ENCODE assay signal across 15 cellular contexts in genomic region chr6:148779142-148779562, GRCh38. TPM values are rescaled to one million over a fixed set of nuclear protein-coding genes. Genes with fewer than 3 reads are reported as not detected.
DNase-seq lines count a peak whose midpoint lies in the region; ATAC-seq and TF ChIP-seq lines count a peak whose summit lies in the region.
"Had no signal": no experiment of that assay in that cellular context is flagged by ENCODE, and none has a peak within 500 bp of the region (broad histone marks: within the 10 kb centered on the region; RNA-seq: fewer than 3 reads in every experiment).

No MANE protein-coding gene starts in this region.

- peak overlapping the region in 1 of 12 donors; percentile 40 for H3K27ac ChIP-seq in heart left ventricle
- H3K27ac ChIP-seq in liver (ENCODE audit: low read depth in 1 of 2, low read length in 2 of 2): no peak overlapping the region
- H3K27ac ChIP-seq: neutrophil had no signal

- H3K4me1 ChIP-seq in heart left ventricle (peaks cover 0 to 24% (median 1%) of the 10 kb centered on the region in 12 donors), liver (ENCODE audit: control insufficient read depth in 4 of 4, insufficient read depth in 4 of 4, low read length in 3 of 4) (no peaks in the 10 kb centered on the region)

- H3K9me3 ChIP-seq in heart left ventricle (no peaks in the 10 kb centered on the region), liver (ENCODE audit: control insufficient read depth in 4 of 4, low read length in 3 of 4) (no peaks in the 10 kb centered on the region)
- H3K9me3 ChIP-seq: neutrophil had no signal

- no peak overlapping the region for H3K9ac ChIP-seq in liver (ENCODE audit: low read depth in 1 of 2, low read length in 2 of 2)

- H3K36me3 ChIP-seq in heart left ventricle (no peaks in the 10 kb centered on the region), liver (ENCODE audit: control insufficient read depth in 4 of 4, insufficient read depth in 3 of 4, low read depth in 1 of 4, low read length in 3 of 4) (no peaks in the 10 kb centered on the region)
- H3K36me3 ChIP-seq: neutrophil had no signal

- no peak for TF ChIP-seq RAD21 in liver (IDR thresholded peaks at IDR 0.05)

- ATAC-seq in heart left ventricle (peak in 3 of 4 donors; percentile 38 to 79 (median 50)), HG03432 (IDR thresholded peaks at IDR 0.05; ENCODE audit: unreplicated experiment) (no peak), GM21717 (IDR thresholded peaks at IDR 0.05; ENCODE audit: unreplicated experiment) (no peak)
- ATAC-seq: activated T-cell treated with anti-CD3 and anti-CD28 coated beads, Interleukin-2, amount 50 U/mL, for 72 hours; stimulated activated naive B cell treated with anti-CD40 and anti-IgM and Interleukin-4, amounts not matched to agents 10 μg/mL and 1 μg/mL and 100 μg/mL, for 72 hours had no signal

- 67 to 77% (median 69%) methylated on average over 6 of the region's 6 CpGs for WGBS in heart left ventricle, 4 donors
- 79% methylated on average over 6 of the region's 6 CpGs for WGBS in liver

- H3K27me3 ChIP-seq in heart left ventricle (no peaks in the 10 kb centered on the region), liver (ENCODE audit: control insufficient read depth in 4 of 4, insufficient read depth in 4 of 4, low read length in 3 of 4) (no peaks in the 10 kb centered on the region)
- H3K27me3 ChIP-seq: neutrophil had no signal

- TF ChIP-seq CTCF in heart left ventricle (IDR thresholded peaks at IDR 0.05) (no peak), cardiac fibroblast (IDR thresholded peaks at IDR 0.05; ENCODE audit: low read depth, low read length) (no peak), liver (IDR thresholded peaks at IDR 0.05; ENCODE audit: low read depth, low read length, missing input control) (no peak)

- peak in 1 of 5 donors; percentile 29 for DNase-seq in heart left ventricle
- DNase-seq in cardiac septum (ENCODE audit: low spot score): no peak
- peak; percentile 66 to 83 for DNase-seq in cardiac fibroblast (ENCODE audit: low read depth in 2 of 2)
- DNase-seq in midbrain (lab: John Stamatoyannopoulos, UW): no peak
- DNase-seq in GDM1 (lab: John Stamatoyannopoulos, UW): no peak
- DNase-seq: activated CD4-positive, alpha-beta T cell treated with anti-CD3 and anti-CD28 coated beads, Interleukin-2, amount 50 U/mL, for 48 hours; activated T-cell treated with anti-CD3 and anti-CD28 coated beads, Interleukin-2, amount 50 U/mL, for 72 hours; Calu3; central memory CD4-positive, alpha-beta T cell; NCI-H1105 treated with DMSO at 0.1 percent for 48 hours; stimulated activated naive B cell treated with anti-CD40 and anti-IgM and Interleukin-4, amounts not matched to agents 10 μg/mL and 1 μg/mL and 100 μg/mL, for 72 hours had no signal

- TF ChIP-seq POLR2A in heart left ventricle (IDR thresholded peaks at IDR 0.05): no peak

- H3K4me3 ChIP-seq in heart left ventricle (no peak overlapping the region), cardiac fibroblast (replicated peaks in 1 of 2; ENCODE audit: low read depth in 2 of 2, low read length in 2 of 2) (no peak overlapping the region), liver (ENCODE audit: low read depth in 1 of 3, low read length in 3 of 3) (no peak overlapping the region)

- intact Hi-C loops in heart left ventricle (cut with DNase I): no loop called here
- intact Hi-C loops in cardiac septum (cut with DNase I): no loop called here

TF ChIP-seq in liver, 16 proteins besides CTCF, POLR2A, EP300 and RAD21:
- TF ChIP-seq YY1 (IDR thresholded peaks at IDR 0.05) (no peak), SP1 (IDR thresholded peaks at IDR 0.05) (no peak), MAX (IDR thresholded peaks at IDR 0.05) (no peak), FOXA2 (IDR thresholded peaks at IDR 0.05) (no peak), EGR1 (IDR thresholded peaks at IDR 0.05; ENCODE audit: low read depth in 2 of 2) (no peak), JUND (IDR thresholded peaks at IDR 0.05) (no peak), HNF4G (IDR thresholded peaks at IDR 0.05) (no peak), ZBTB33 (IDR thresholded peaks at IDR 0.05) (no peak), RXRA (IDR thresholded peaks at IDR 0.05) (peak; percentile 13 to 43), TAF1 (conservative IDR thresholded peaks at IDR 0.05) (no peak), GABPA (IDR thresholded peaks at IDR 0.05 in 1 of 2, conservative IDR thresholded peaks at IDR 0.05 in 1 of 2) (no peak), NR2F2 (IDR thresholded peaks at IDR 0.05) (peak; percentile 19), FOXA1 (IDR thresholded peaks at IDR 0.05) (no peak), ATF3 (IDR thresholded peaks at IDR 0.05) (no peak)
- TF ChIP-seq, protein P1, sequence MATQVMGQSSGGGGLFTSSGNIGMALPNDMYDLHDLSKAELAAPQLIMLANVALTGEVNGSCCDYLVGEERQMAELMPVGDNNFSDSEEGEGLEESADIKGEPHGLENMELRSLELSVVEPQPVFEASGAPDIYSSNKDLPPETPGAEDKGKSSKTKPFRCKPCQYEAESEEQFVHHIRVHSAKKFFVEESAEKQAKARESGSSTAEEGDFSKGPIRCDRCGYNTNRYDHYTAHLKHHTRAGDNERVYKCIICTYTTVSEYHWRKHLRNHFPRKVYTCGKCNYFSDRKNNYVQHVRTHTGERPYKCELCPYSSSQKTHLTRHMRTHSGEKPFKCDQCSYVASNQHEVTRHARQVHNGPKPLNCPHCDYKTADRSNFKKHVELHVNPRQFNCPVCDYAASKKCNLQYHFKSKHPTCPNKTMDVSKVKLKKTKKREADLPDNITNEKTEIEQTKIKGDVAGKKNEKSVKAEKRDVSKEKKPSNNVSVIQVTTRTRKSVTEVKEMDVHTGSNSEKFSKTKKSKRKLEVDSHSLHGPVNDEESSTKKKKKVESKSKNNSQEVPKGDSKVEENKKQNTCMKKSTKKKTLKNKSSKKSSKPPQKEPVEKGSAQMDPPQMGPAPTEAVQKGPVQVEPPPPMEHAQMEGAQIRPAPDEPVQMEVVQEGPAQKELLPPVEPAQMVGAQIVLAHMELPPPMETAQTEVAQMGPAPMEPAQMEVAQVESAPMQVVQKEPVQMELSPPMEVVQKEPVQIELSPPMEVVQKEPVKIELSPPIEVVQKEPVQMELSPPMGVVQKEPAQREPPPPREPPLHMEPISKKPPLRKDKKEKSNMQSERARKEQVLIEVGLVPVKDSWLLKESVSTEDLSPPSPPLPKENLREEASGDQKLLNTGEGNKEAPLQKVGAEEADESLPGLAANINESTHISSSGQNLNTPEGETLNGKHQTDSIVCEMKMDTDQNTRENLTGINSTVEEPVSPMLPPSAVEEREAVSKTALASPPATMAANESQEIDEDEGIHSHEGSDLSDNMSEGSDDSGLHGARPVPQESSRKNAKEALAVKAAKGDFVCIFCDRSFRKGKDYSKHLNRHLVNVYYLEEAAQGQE (IDR thresholded peaks at IDR 0.05): no peak
TF ChIP-seq in liver: peak in this region for 2.

RNA-seq across cellular contexts. Expression of gene UST, which starts 32.3 kb away (rescaled TPM):
- total RNA-seq in heart left ventricle (1 to 10 TPM; 1.5 to 4.5 (median 2.7) TPM), cardiac septum (2.1 TPM), liver (1 to 10 TPM; 1.1 to 2.7 TPM)
- polyA plus RNA-seq in heart left ventricle (1 to 10 TPM; 1.1 to 5.8 TPM), liver (under 1 TPM; 0.24 to 0.65 TPM)

Comparison
In these comparisons a context has a peak if more than half of its experiments do, and no peak if none do; other contexts are left out.
1. ATAC-seq: peak in heart left ventricle (3 of 4); none in HG03432 (single experiment) and GM21717 (single experiment).
2. DNase-seq: peak in cardiac fibroblast (2 of 2); none in cardiac septum (single experiment), midbrain (single experiment) and GDM1 (single experiment).